ENCODE assay signal across 1 cellular context in the genomic region with DNA sequence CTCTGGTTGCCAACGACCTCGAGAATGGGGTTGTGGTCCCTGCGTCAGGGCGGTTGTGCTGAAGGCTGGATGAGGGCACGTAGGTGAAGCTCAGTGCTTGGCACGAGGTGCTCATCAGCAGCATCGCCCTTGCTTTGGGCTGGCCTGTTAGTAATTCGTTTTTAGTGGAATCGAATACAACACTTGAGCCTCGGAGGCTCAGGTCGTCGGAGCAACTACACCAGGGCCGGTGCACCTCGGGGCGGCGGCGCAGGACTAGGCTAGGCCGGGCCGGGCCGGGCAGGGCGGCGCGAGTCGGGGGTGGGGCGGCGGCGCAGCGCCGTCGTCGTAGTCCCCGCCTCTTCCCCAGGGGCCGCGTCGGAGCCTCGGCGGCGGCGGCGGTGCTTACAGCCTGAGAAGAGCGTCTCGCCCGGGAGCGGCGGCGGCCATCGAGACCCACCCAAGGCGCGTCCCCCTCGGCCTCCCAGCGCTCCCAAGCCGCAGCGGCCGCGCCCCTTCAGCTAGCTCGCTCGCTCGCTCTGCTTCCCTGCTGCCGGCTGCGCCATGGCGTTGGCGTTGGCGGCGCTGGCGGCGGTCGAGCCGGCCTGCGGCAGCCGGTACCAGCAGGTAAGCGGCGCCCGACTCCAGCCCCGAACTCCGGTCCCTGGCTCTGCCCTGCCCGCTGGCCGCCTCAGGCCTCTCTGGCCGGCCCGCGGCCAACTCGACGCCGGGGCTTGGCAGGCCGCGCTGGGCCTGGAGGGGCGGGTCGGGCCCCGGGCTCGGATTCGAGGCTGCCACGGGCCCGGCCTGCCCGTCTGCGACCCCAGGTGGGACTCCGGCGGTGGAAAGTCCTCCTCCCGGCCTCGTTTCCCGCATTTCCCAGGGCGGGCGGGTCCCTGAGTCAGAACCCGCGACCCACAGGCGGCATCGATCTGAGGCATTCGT.
TF ChIP-seq lines count a peak whose summit lies in the region.

Gene NDFIP1 (plus strand): TSS at position 348 of the 924 bp plus-strand sequence. CDS start 196 bp downstream, at position 544.

TF ChIP-seq in HepG2, 621 proteins besides CTCF, POLR2A, EP300 and RAD21 (continued from another document and continues in another):
- 0 out of 2 replicates have a peak, but pooled peaks have one; percentile 41 for TF ChIP-seq BRCA1 (CRISPR knock-in tag; IDR thresholded peaks at IDR 0.05)
- peak; percentile 61; the same call in 1 of the 2 replicates for TF ChIP-seq KMT2B (CRISPR knock-in tag; IDR thresholded peaks at IDR 0.05)
- peak; percentile 61 for TF ChIP-seq AGO1 (IDR thresholded peaks at IDR 0.05; ENCODE audit: low read depth, low read length, poor library complexity, severe bottlenecking)
- 0 out of 2 replicates have a peak, but pooled peaks have one; percentile 45 for TF ChIP-seq KMT2A (CRISPR knock-in tag; IDR thresholded peaks at IDR 0.05)
- no peak for TF ChIP-seq PCBP1 (IDR thresholded peaks at IDR 0.05; ENCODE audit: borderline replicate concordance, low read depth, low read length)
- TF ChIP-seq, protein P1, sequence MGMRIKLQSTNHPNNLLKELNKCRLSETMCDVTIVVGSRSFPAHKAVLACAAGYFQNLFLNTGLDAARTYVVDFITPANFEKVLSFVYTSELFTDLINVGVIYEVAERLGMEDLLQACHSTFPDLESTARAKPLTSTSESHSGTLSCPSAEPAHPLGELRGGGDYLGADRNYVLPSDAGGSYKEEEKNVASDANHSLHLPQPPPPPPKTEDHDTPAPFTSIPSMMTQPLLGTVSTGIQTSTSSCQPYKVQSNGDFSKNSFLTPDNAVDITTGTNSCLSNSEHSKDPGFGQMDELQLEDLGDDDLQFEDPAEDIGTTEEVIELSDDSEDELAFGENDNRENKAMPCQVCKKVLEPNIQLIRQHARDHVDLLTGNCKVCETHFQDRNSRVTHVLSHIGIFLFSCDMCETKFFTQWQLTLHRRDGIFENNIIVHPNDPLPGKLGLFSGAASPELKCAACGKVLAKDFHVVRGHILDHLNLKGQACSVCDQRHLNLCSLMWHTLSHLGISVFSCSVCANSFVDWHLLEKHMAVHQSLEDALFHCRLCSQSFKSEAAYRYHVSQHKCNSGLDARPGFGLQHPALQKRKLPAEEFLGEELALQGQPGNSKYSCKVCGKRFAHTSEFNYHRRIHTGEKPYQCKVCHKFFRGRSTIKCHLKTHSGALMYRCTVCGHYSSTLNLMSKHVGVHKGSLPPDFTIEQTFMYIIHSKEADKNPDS (CRISPR knock-in tag; IDR thresholded peaks at IDR 0.05), result 0 out of 2 replicates have a peak, but pooled peaks have one; percentile 58
- peak; percentile 67 for TF ChIP-seq POLR2AphosphoS5 (IDR thresholded peaks at IDR 0.05; ENCODE audit: low read depth, low read length)
- no peak for TF ChIP-seq ZNF468 (CRISPR knock-in tag; IDR thresholded peaks at IDR 0.05)
- TF ChIP-seq GPN1 (CRISPR knock-in tag; IDR thresholded peaks at IDR 0.05; ENCODE audit: borderline replicate concordance), result 0 out of 2 replicates have a peak, but pooled peaks have one; percentile 58
- no peak for TF ChIP-seq ZNF34 (CRISPR knock-in tag; IDR thresholded peaks at IDR 0.05; ENCODE audit: borderline replicate concordance)
- 0 out of 2 replicates have a peak, but pooled peaks have one; percentile 37 for TF ChIP-seq PRDM10 (CRISPR knock-in tag; IDR thresholded peaks at IDR 0.05; ENCODE audit: low read depth)
- no peak for TF ChIP-seq SSRP1 (CRISPR knock-in tag; IDR thresholded peaks at IDR 0.05)
- TF ChIP-seq KAT7 (CRISPR knock-in tag; IDR thresholded peaks at IDR 0.05; ENCODE audit: borderline replicate concordance), result peak; percentile 75; the same call in 1 of the 2 replicates
- TF ChIP-seq YEATS4 (CRISPR knock-in tag; IDR thresholded peaks at IDR 0.05; ENCODE audit: borderline replicate concordance), result peak; percentile 67
- TF ChIP-seq YY1 (IDR thresholded peaks at IDR 0.05; ENCODE audit: insufficient read depth, insufficient replicate concordance, low read depth, low read length), result peak; percentile 79
- TF ChIP-seq ZNF580 (CRISPR knock-in tag; IDR thresholded peaks at IDR 0.05; ENCODE audit: borderline replicate concordance, low read depth), result no peak
- TF ChIP-seq U2AF1 (optimal IDR thresholded peaks at IDR 0.05; ENCODE audit: low read depth, low read length), result no peak
- no peak; the same call in 1 of the 2 replicates for TF ChIP-seq KDM3A (CRISPR knock-in tag; IDR thresholded peaks at IDR 0.05; ENCODE audit: low read depth)
- TF ChIP-seq SMAD9 (CRISPR knock-in tag; IDR thresholded peaks at IDR 0.05), result no peak
- TF ChIP-seq RFXAP (CRISPR knock-in tag; IDR thresholded peaks at IDR 0.05; ENCODE audit: borderline replicate concordance), result 0 out of 2 replicates have a peak, but pooled peaks have one; percentile 19
- TF ChIP-seq CBX2 (IDR thresholded peaks at IDR 0.05; ENCODE audit: low read depth, low read length), result no peak
- TF ChIP-seq CBX2 (CRISPR knock-in tag; IDR thresholded peaks at IDR 0.05; ENCODE audit: low read depth), result peak; percentile 79; the same call in 1 of the 2 replicates
- peak; percentile 55; the same call in 1 of the 2 replicates for TF ChIP-seq CREB3 (CRISPR knock-in tag; IDR thresholded peaks at IDR 0.05)
- peak; percentile 73; the same call in 1 of the 2 replicates for TF ChIP-seq ZSCAN5A (CRISPR knock-in tag; IDR thresholded peaks at IDR 0.05; ENCODE audit: borderline replicate concordance)
- 0 out of 2 replicates have a peak, but pooled peaks have one; percentile 41 for TF ChIP-seq ETV6 (CRISPR knock-in tag; conservative IDR thresholded peaks at IDR 0.05)
- peak; percentile 45 for TF ChIP-seq KDM2A (CRISPR knock-in tag; IDR thresholded peaks at IDR 0.05; ENCODE audit: borderline replicate concordance, low read depth)
- no peak for TF ChIP-seq ZNF318 (CRISPR knock-in tag; IDR thresholded peaks at IDR 0.05)
- no peak for TF ChIP-seq ZNF12 (CRISPR knock-in tag; IDR thresholded peaks at IDR 0.05)
- TF ChIP-seq FOXA3 (CRISPR knock-in tag; IDR thresholded peaks at IDR 0.05), result no peak
- peak; percentile 46 for TF ChIP-seq YEATS2 (CRISPR knock-in tag; IDR thresholded peaks at IDR 0.05; ENCODE audit: borderline replicate concordance)
- TF ChIP-seq ZNF614 (CRISPR knock-in tag; IDR thresholded peaks at IDR 0.05; ENCODE audit: borderline replicate concordance), result peak; percentile 77; the same call in 1 of the 2 replicates
- 0 out of 2 replicates have a peak, but pooled peaks have one; percentile 9 for TF ChIP-seq NFYC (CRISPR knock-in tag; IDR thresholded peaks at IDR 0.05)
- no peak for TF ChIP-seq LCORL (IDR thresholded peaks at IDR 0.05)
- TF ChIP-seq LCORL (CRISPR knock-in tag; IDR thresholded peaks at IDR 0.05), result 0 out of 2 replicates have a peak, but pooled peaks have one; percentile 47
- TF ChIP-seq GATAD1 (CRISPR knock-in tag; IDR thresholded peaks at IDR 0.05), result peak; percentile 20; the same call in 1 of the 2 replicates
